24 cellular contexts compared by ENCODE assay signal in genomic region chr7:134747326-134747725, GRCh38.
"Had no signal": no experiment of that assay in that cellular context is flagged by ENCODE, and none has a peak within 500 bp of the region (broad histone marks: within the 10 kb centered on the region; RNA-seq: fewer than 3 reads in every experiment).

No MANE protein-coding gene starts in this region.

- H3K36me3 ChIP-seq: lower lobe of right lung, sigmoid colon, tibial artery, upper lobe of left lung had no signal

- H3K4me3 ChIP-seq: lower lobe of right lung, psoas muscle, sigmoid colon, testis, tibial artery, upper lobe of left lung had no signal

- DNase-seq: central memory CD4-positive, alpha-beta T cell; effector memory CD4-positive, alpha-beta T cell; foreskin melanocyte; hypothalamus; left ventricle myocardium superior; lower lobe of right lung; naive B cell; nephron progenitor cell; nucleus accumbens; psoas muscle; right cardiac atrium; sigmoid colon; stimulated activated CD4-positive, alpha-beta T cell treated with anti-CD3 and anti-CD28 coated beads, Interleukin-2, amount 100 ng/mL, for 24 hours; stimulated activated CD4-positive, alpha-beta T cell treated with anti-CD3 and anti-CD28 coated beads, Interleukin-4, amount 100 ng/mL, for 24 hours; stimulated activated naive CD8-positive, alpha-beta T cell treated with anti-CD3 and anti-CD28 coated beads, Interleukin-15, Interleukin-2, amounts not matched to agents 100 U/mL and 50 U/mL, for 24 hours; substantia nigra; testis; tibial artery had no signal

- H3K9me3 ChIP-seq: lower lobe of right lung, psoas muscle, sigmoid colon, testis, tibial artery, upper lobe of left lung had no signal

- ATAC-seq: left ventricle myocardium superior; lower lobe of right lung; psoas muscle; right cardiac atrium; stimulated activated memory B cell treated with anti-CD40 and anti-IgM and Interleukin-4, amounts not matched to agents 10 μg/mL and 1 μg/mL and 100 μg/mL, for 72 hours; stimulated activated naive CD8-positive, alpha-beta T cell treated with anti-CD3 and anti-CD28 coated beads, Interleukin-15, Interleukin-2, amounts not matched to agents 100 U/mL and 50 U/mL, for 24 hours had no signal

- FAIRE-seq: colon, endometrium, keratinocyte, urothelium cell line had no signal

- H3K27me3 ChIP-seq: sigmoid colon, testis, tibial artery, upper lobe of left lung had no signal

- H3K4me1 ChIP-seq: psoas muscle had no signal

- H3K27ac ChIP-seq: lower lobe of right lung, psoas muscle, testis, upper lobe of left lung had no signal
